7 cellular contexts compared by ENCODE assay signal in the genomic region with DNA sequence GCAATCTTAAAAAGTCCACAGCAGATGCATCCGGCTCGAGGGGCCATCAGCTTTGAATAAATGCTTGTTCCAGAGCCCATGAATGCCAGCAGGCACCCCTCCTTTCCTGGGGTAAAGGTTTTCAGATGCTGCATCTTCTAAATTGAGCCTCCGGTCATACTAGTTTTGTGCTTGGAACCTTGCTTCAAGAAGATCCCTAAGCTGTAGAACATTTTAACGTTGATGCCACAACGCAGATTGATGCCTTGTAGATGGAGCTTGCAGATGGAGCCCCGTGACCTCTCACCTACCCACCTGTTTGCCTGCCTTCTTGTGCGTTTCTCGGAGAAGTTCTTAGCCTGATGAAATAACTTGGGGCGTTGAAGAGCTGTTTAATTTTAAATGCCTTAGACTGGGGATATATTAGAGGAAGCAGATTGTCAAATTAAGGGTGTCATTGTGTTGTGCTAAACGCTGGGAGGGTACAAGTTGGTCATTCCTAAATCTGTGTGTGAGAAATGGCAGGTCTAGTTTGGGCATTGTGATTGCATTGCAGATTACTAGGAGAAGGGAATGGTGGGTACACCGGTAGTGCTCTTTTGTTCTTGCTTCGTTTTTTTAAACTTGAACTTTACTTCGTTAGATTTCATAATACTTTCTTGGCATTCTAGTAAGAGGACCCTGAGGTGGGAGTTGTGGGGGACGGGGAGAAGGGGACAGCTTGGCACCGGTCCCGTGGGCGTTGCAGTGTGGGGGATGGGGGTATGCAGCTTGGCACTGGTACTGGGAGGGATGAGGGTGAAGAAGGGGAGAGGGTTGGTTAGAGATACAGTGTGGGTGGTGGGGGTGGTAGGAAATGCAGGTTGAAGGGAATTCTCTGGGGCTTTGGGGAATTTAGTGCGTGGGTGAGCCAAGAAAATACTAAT. TPM values are rescaled to one million over a fixed set of nuclear protein-coding genes. Genes with fewer than 3 reads are reported as not detected.
DNase-seq lines count a peak whose midpoint lies in the region; ATAC-seq and TF ChIP-seq lines count a peak whose summit lies in the region.

No MANE protein-coding gene starts in this region.

- 59 to 67% methylated on average over 18 of the region's 18 CpGs for WGBS in ectodermal cell, 2 experiments

- POLR2A ChIA-PET in WTC11 (lab: Charles Lee) = interaction anchor here (0.9 to 10.9 kb wide), 5 partner anchors 55 to 83 kb away, joined by 3 to 135 read pairs (median 23); partner anchors contain the start of gene MALAT1

- H3K27me3 ChIP-seq in ectodermal cell (ENCODE audit: control insufficient read depth, insufficient read depth, low read length, poor library complexity, severe bottlenecking) (no peaks in the 10 kb centered on the region), mononuclear cell (ENCODE audit: insufficient read depth, low read length) (no peaks in the 10 kb centered on the region), subcutaneous abdominal adipose tissue (ENCODE audit: control insufficient read depth in 5 of 5, insufficient read depth in 4 of 5, low read length in 5 of 5) (no peaks in the 10 kb centered on the region)

- H3K4me3 ChIP-seq in ectodermal cell (ENCODE audit: insufficient read depth, low read depth, low read length) = peak overlapping the region; percentile 57
- peak overlapping the region; percentile 99 for H3K4me3 ChIP-seq in mononuclear cell (ENCODE audit: low read length)
- H3K4me3 ChIP-seq in subcutaneous abdominal adipose tissue (ENCODE audit: low read depth in 1 of 5, low read length in 5 of 5) = peak overlapping the region; percentile 88 to 100 (median 98)

- H3K36me3 ChIP-seq in ectodermal cell (ENCODE audit: control insufficient read depth, insufficient read depth, low read length) (no peaks in the 10 kb centered on the region), subcutaneous abdominal adipose tissue (ENCODE audit: control insufficient read depth in 5 of 5, insufficient read depth in 5 of 5, low read length in 5 of 5) (peaks cover 7 to 39% (median 23%) of the 10 kb centered on the region in 5 donors)

- no peaks in the 10 kb centered on the region for H3K9me3 Mint-ChIP-seq in WTC11

- CTCF ChIA-PET in WTC11 (lab: Charles Lee) = interaction anchor here (0.8 to 12.8 kb wide), 9 partner anchors 8 to 71 kb away, joined by 3 to 224 read pairs (median 4); no protein-coding TSS in a partner anchor

- H3K4me1 Mint-ChIP-seq in WTC11 = peaks cover 93% of the 10 kb centered on the region

- peaks cover 65% of the 10 kb centered on the region for H3K4me1 ChIP-seq in ectodermal cell (ENCODE audit: control insufficient read depth, insufficient read depth, low read length)
- H3K4me1 ChIP-seq in mononuclear cell (ENCODE audit: insufficient read depth, low read length) = peaks cover 56% of the 10 kb centered on the region
- peaks cover 7 to 58% (median 50%) of the 10 kb centered on the region in 5 donors for H3K4me1 ChIP-seq in subcutaneous abdominal adipose tissue (ENCODE audit: control insufficient read depth in 5 of 5, insufficient read depth in 5 of 5, low read length in 5 of 5)

- ATAC-seq in WTC11 (no peak), GM21367 (IDR thresholded peaks at IDR 0.05; ENCODE audit: unreplicated experiment) (no peak)

- peak overlapping the region; percentile 97 to 100 (median 99) for H3K9ac ChIP-seq in subcutaneous abdominal adipose tissue (ENCODE audit: low read length in 5 of 5)

- H3K27ac Mint-ChIP-seq in WTC11 = peak overlapping the region; percentile 7

- H3K36me3 Mint-ChIP-seq in WTC11 = no peaks in the 10 kb centered on the region

- H3K4me3 Mint-ChIP-seq in WTC11 = peak overlapping the region; percentile 69

- H3K27me3 Mint-ChIP-seq in WTC11 (ENCODE audit: low read depth) = no peaks in the 10 kb centered on the region

- no peak for TF ChIP-seq CTCF in WTC11 (IDR thresholded peaks at IDR 0.05)

- DNase-seq in HS-5 (ENCODE audit: low read depth) = peak; percentile 29
- DNase-seq in WTC11 (ENCODE audit: low spot score) = no peak
- DNase-seq in inferior parietal cortex (ENCODE audit: extremely low spot score) = no peak

- H3K9me3 ChIP-seq in ectodermal cell (ENCODE audit: control insufficient read depth, low read length) (no peaks in the 10 kb centered on the region), mononuclear cell (ENCODE audit: low read depth, low read length) (no peaks in the 10 kb centered on the region), subcutaneous abdominal adipose tissue (ENCODE audit: control insufficient read depth in 5 of 5, low read length in 5 of 5) (no peaks in the 10 kb centered on the region)

- H3K27ac ChIP-seq in ectodermal cell (ENCODE audit: insufficient read depth, low read depth, low read length, poor library complexity, severe bottlenecking) (no peak overlapping the region), subcutaneous abdominal adipose tissue (ENCODE audit: low read depth, low read length) (peak overlapping the region; percentile 100)

TF ChIP-seq in WTC11, 78 proteins besides CTCF, POLR2A, EP300 and RAD21:
- no peak for TF ChIP-seq EMX1 (CRISPR knock-in tag; IDR thresholded peaks at IDR 0.05)
- no peak for TF ChIP-seq ZNF396 (CRISPR knock-in tag; IDR thresholded peaks at IDR 0.05; ENCODE audit: borderline replicate concordance)
- TF ChIP-seq ELF4 (CRISPR knock-in tag; IDR thresholded peaks at IDR 0.05; ENCODE audit: low read depth) = no peak
- TF ChIP-seq GTF2I (CRISPR knock-in tag; conservative IDR thresholded peaks at IDR 0.05) = no peak
- no peak for TF ChIP-seq IRF2 (CRISPR knock-in tag; IDR thresholded peaks at IDR 0.05; ENCODE audit: borderline replicate concordance, low read depth)
- no peak for TF ChIP-seq PREB (CRISPR knock-in tag; IDR thresholded peaks at IDR 0.05; ENCODE audit: borderline replicate concordance)
- TF ChIP-seq ERG (CRISPR knock-in tag; IDR thresholded peaks at IDR 0.05) = no peak
- TF ChIP-seq, protein P1, sequence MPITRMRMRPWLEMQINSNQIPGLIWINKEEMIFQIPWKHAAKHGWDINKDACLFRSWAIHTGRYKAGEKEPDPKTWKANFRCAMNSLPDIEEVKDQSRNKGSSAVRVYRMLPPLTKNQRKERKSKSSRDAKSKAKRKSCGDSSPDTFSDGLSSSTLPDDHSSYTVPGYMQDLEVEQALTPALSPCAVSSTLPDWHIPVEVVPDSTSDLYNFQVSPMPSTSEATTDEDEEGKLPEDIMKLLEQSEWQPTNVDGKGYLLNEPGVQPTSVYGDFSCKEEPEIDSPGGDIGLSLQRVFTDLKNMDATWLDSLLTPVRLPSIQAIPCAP (CRISPR knock-in tag; IDR thresholded peaks at IDR 0.05) = no peak

RNA-seq across cellular contexts. Expression of gene NEAT1, which starts 1.9 kb away (rescaled TPM):
- total RNA-seq in WTC11 (2021) = 28.7 to 38.1 TPM (median 31.7 TPM) in 3 replicates
- polyA plus RNA-seq in ectodermal cell (2013, experiment 1 of 4) = 40.3 TPM
- polyA plus RNA-seq in ectodermal cell (2013, experiment 2 of 4) = 49.6 TPM
- 17.1 TPM for polyA plus RNA-seq in ectodermal cell (2013, experiment 3 of 4)
- 14.7 TPM for polyA plus RNA-seq in ectodermal cell (2013, experiment 4 of 4)
- total RNA-seq in mononuclear cell = 198 TPM

RNA-seq across cellular contexts. Expression of gene FRMD8, which starts 38.0 kb away (rescaled TPM):
- 21.5 to 23.7 TPM (median 22.9 TPM) in 3 replicates for total RNA-seq in WTC11 (2021)
- polyA plus RNA-seq in ectodermal cell (2013, experiment 1 of 4) = 15.0 TPM
- polyA plus RNA-seq in ectodermal cell (2013, experiment 2 of 4) = 16.6 TPM
- 12.3 TPM for polyA plus RNA-seq in ectodermal cell (2013, experiment 3 of 4)
- polyA plus RNA-seq in ectodermal cell (2013, experiment 4 of 4) = 12.3 TPM
- total RNA-seq in mononuclear cell = 23.1 TPM

RNA-seq across cellular contexts. Expression of gene SLC25A45, which starts 42.0 kb away (rescaled TPM):
- total RNA-seq in WTC11 (2021) (1.5 to 2.5 TPM (median 1.7 TPM) in 3 replicates), mononuclear cell (12.6 TPM)
- 0.43 TPM for polyA plus RNA-seq in ectodermal cell (2013, experiment 1 of 4)
- polyA plus RNA-seq in ectodermal cell (2013, experiment 2 of 4) = 0.80 TPM
- polyA plus RNA-seq in ectodermal cell (2013, experiment 3 of 4) = 1.1 TPM
- 0.93 TPM for polyA plus RNA-seq in ectodermal cell (2013, experiment 4 of 4)
